In genomic region chr11:36109850-36110606, GRCh38 we compare ENCODE assay signal across 16 cellular contexts.
DNase-seq lines count a peak whose midpoint lies in the region; ATAC-seq, FAIRE-seq and TF ChIP-seq lines count a peak whose summit lies in the region.
"Had no signal": no experiment of that assay in that cellular context is flagged by ENCODE, and none has a peak within 500 bp of the region (broad histone marks: within the 10 kb centered on the region; RNA-seq: fewer than 3 reads in every experiment).

No MANE protein-coding gene starts in this region.

- 71 to 85% methylated on average over 6 of the region's 6 CpGs for WGBS in sigmoid colon, 2 donors

- no peak overlapping the region for H3K9ac ChIP-seq in kidney (ENCODE audit: low read length in 2 of 2)

- H3K4me1 Mint-ChIP-seq in WTC11: peaks cover 60% of the 10 kb centered on the region
- H3K4me1 Mint-ChIP-seq: CD8-positive, alpha-beta memory T cell had no signal

- H3K9me3 ChIP-seq in iPS-18c (ENCODE audit: control insufficient read depth, insufficient read depth, low read length) (no peaks in the 10 kb centered on the region), sigmoid colon (peaks cover 0 to 4% (median 0%) of the 10 kb centered on the region in 4 donors), kidney (ENCODE audit: control insufficient read depth in 1 of 2, low read length in 2 of 2) (peaks cover 0 to 10% of the 10 kb centered on the region in 2 donors)
- H3K9me3 ChIP-seq: right lobe of liver had no signal

- TF ChIP-seq POLR2A in sigmoid colon (IDR thresholded peaks at IDR 0.05): no peak

- DNase-seq in G401 (ENCODE audit: low spot score): peak; percentile 52
- DNase-seq in WTC11 (ENCODE audit: low spot score): peak; percentile 47
- DNase-seq in sigmoid colon: no peak
- DNase-seq in NCI-H146 (lab: John Stamatoyannopoulos, UW): no peak
- no peak for DNase-seq in kidney
- no peak for DNase-seq in GM03348 (ENCODE audit: low spot score)
- DNase-seq: ACHN; CD8-positive, alpha-beta memory T cell; NCI-H1417 treated with DMSO at 0.1 percent for 48 hours; PC-3; right lobe of liver; upper lobe of left lung had no signal

- peak overlapping the region; percentile 40 for H3K4me3 Mint-ChIP-seq in WTC11
- H3K4me3 Mint-ChIP-seq: CD8-positive, alpha-beta memory T cell had no signal

- intact Hi-C loops in sigmoid colon (cut with DNase I) (no loop called here), kidney (cut with DNase I) (no loop called here)

- H3K36me3 Mint-ChIP-seq in WTC11: peaks cover 54% of the 10 kb centered on the region
- H3K36me3 Mint-ChIP-seq: CD8-positive, alpha-beta memory T cell had no signal

- TF ChIP-seq CTCF in WTC11 (IDR thresholded peaks at IDR 0.05): no peak
- no peak for TF ChIP-seq CTCF in sigmoid colon (IDR thresholded peaks at IDR 0.05)
- no peak for TF ChIP-seq CTCF in kidney (IDR thresholded peaks at IDR 0.05; ENCODE audit: borderline replicate concordance, extremely low read depth, insufficient read depth)

- ATAC-seq in HG02885 (IDR thresholded peaks at IDR 0.05; ENCODE audit: poor library complexity, unreplicated experiment) (peak; percentile 49), WTC11 (peak; percentile 77)
- ATAC-seq: PC-3, right lobe of liver had no signal

- no peaks in the 10 kb centered on the region; the same call in 1 of the 2 replicates for H3K27me3 Mint-ChIP-seq in WTC11 (ENCODE audit: low read depth)

- no peak for TF ChIP-seq EP300 in sigmoid colon (IDR thresholded peaks at IDR 0.05)

- peaks cover 0 to 6% (median 3%) of the 10 kb centered on the region in 4 donors for H3K4me1 ChIP-seq in sigmoid colon
- no peaks in the 10 kb centered on the region for H3K4me1 ChIP-seq in kidney (ENCODE audit: control insufficient read depth in 1 of 2, insufficient read depth in 1 of 2, low read depth in 1 of 2, low read length in 2 of 2)
- H3K4me1 ChIP-seq: right lobe of liver, upper lobe of left lung had no signal

- H3K27ac Mint-ChIP-seq in WTC11: peak overlapping the region; percentile 99
- H3K27ac Mint-ChIP-seq: CD8-positive, alpha-beta memory T cell had no signal

- POLR2A ChIA-PET in WTC11 (lab: Charles Lee): interaction anchor here (0.7 to 1.7 kb wide), 8 partner anchors 9 to 288 kb away, joined by 3 to 5 read pairs (median 4); no protein-coding TSS in a partner anchor

- no peaks in the 10 kb centered on the region for H3K27me3 ChIP-seq in sigmoid colon
- H3K27me3 ChIP-seq: right lobe of liver, upper lobe of left lung had no signal

- no peak for FAIRE-seq in kidney (lab: Jason Lieb, UNC)
- FAIRE-seq: G401.6 had no signal

- peaks cover 21% of the 10 kb centered on the region for H3K9me3 Mint-ChIP-seq in WTC11

- H3K27ac ChIP-seq in sigmoid colon: no peak overlapping the region
- no peak overlapping the region for H3K27ac ChIP-seq in kidney (ENCODE audit: low read depth in 2 of 2, low read length in 2 of 2)
- H3K27ac ChIP-seq: right lobe of liver, upper lobe of left lung had no signal

- in situ Hi-C loops in G401 (cut with HindIII; ENCODE audit: low sequenced_read_pairs): no loop called here

- 0 out of 2 replicates have a peak overlapping the region, but pooled peaks have one; percentile 20 for H3K4me3 ChIP-seq in iPS-18c (ENCODE audit: insufficient read depth, low read depth, low read length)
- H3K4me3 ChIP-seq in sigmoid colon: no peak overlapping the region
- H3K4me3 ChIP-seq in kidney (ENCODE audit: low read length in 2 of 2): no peak overlapping the region
- H3K4me3 ChIP-seq: lung, right lobe of liver, upper lobe of left lung had no signal

- no peaks in the 10 kb centered on the region for H3K36me3 ChIP-seq in sigmoid colon
- H3K36me3 ChIP-seq in kidney (ENCODE audit: control insufficient read depth in 1 of 2, insufficient read depth in 2 of 2, low read length in 2 of 2): no peaks in the 10 kb centered on the region
- H3K36me3 ChIP-seq: right lobe of liver, upper lobe of left lung had no signal

- CTCF ChIA-PET in WTC11 (lab: Charles Lee): interaction anchor here (0.6 to 4.3 kb wide), 13 partner anchors 8 to 288 kb away, joined by 3 to 33 read pairs (median 5); no protein-coding TSS in a partner anchor

TF ChIP-seq in WTC11, 78 proteins besides CTCF, POLR2A, EP300 and RAD21:
- TF ChIP-seq ETV6 (CRISPR knock-in tag; IDR thresholded peaks at IDR 0.05) (0 out of 2 replicates have a peak, but pooled peaks have one; percentile 18), ZNF671 (CRISPR knock-in tag; IDR thresholded peaks at IDR 0.05) (peak; percentile 23; the same call in 1 of the 2 replicates), CREM (CRISPR knock-in tag; IDR thresholded peaks at IDR 0.05) (no peak), NR3C1 (CRISPR knock-in tag; conservative IDR thresholded peaks at IDR 0.05; ENCODE audit: low read depth) (no peak), ATF3 (CRISPR knock-in tag; conservative IDR thresholded peaks at IDR 0.05) (no peak), FOXP1 (CRISPR knock-in tag; IDR thresholded peaks at IDR 0.05; ENCODE audit: borderline replicate concordance) (no peak), GABPB1 (CRISPR knock-in tag; IDR thresholded peaks at IDR 0.05) (no peak), JAZF1 (CRISPR knock-in tag; IDR thresholded peaks at IDR 0.05) (no peak), AR (CRISPR knock-in tag; IDR thresholded peaks at IDR 0.05) (no peak), E2F4 (CRISPR knock-in tag; IDR thresholded peaks at IDR 0.05; ENCODE audit: borderline replicate concordance, low read depth) (no peak), ESRRA (CRISPR knock-in tag; IDR thresholded peaks at IDR 0.05; ENCODE audit: borderline replicate concordance) (no peak), ZNF263 (CRISPR knock-in tag; IDR thresholded peaks at IDR 0.05; ENCODE audit: low read depth) (no peak), ZNF416 (CRISPR knock-in tag; IDR thresholded peaks at IDR 0.05) (no peak), KAT7 (CRISPR knock-in tag; IDR thresholded peaks at IDR 0.05; ENCODE audit: borderline replicate concordance) (no peak)
- TF ChIP-seq, protein P1, sequence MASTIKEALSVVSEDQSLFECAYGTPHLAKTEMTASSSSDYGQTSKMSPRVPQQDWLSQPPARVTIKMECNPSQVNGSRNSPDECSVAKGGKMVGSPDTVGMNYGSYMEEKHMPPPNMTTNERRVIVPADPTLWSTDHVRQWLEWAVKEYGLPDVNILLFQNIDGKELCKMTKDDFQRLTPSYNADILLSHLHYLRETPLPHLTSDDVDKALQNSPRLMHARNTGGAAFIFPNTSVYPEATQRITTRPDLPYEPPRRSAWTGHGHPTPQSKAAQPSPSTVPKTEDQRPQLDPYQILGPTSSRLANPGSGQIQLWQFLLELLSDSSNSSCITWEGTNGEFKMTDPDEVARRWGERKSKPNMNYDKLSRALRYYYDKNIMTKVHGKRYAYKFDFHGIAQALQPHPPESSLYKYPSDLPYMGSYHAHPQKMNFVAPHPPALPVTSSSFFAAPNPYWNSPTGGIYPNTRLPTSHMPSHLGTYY (CRISPR knock-in tag; IDR thresholded peaks at IDR 0.05): peak; percentile 14; the same call in 1 of the 2 replicates

Comparison
In these comparisons a context has a peak if more than half of its experiments do, and no peak if none do; other contexts are left out.
1. DNase-seq: peak in G401 (single experiment) and WTC11 (single experiment); none in sigmoid colon (single experiment), NCI-H146 (single experiment), kidney (single experiment) and GM03348 (single experiment).